ENCODE assay signal across 1 cellular context in genomic region chr5:159906957-159907356, GRCh38.
TF ChIP-seq lines count a peak whose summit lies in the region.

No MANE protein-coding gene starts in this region.

TF ChIP-seq in A549, 52 proteins besides CTCF, POLR2A, EP300 and RAD21:
- 0 out of 2 replicates have a peak, but pooled peaks have one; percentile 19 for TF ChIP-seq HOXB5 (CRISPR knock-in tag; IDR thresholded peaks at IDR 0.05)
- TF ChIP-seq, protein P1, sequence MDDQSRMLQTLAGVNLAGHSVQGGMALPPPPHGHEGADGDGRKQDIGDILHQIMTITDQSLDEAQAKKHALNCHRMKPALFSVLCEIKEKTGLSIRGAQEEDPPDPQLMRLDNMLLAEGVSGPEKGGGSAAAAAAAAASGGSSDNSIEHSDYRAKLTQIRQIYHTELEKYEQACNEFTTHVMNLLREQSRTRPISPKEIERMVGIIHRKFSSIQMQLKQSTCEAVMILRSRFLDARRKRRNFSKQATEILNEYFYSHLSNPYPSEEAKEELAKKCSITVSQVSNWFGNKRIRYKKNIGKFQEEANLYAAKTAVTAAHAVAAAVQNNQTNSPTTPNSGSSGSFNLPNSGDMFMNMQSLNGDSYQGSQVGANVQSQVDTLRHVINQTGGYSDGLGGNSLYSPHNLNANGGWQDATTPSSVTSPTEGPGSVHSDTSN (IDR thresholded peaks at IDR 0.05), result no peak
- TF ChIP-seq FOXS1 (CRISPR knock-in tag; IDR thresholded peaks at IDR 0.05), result 0 out of 2 replicates have a peak, but pooled peaks have one; percentile 8
- peak; percentile 48; the same call in 1 of the 2 replicates for TF ChIP-seq MAX (IDR thresholded peaks at IDR 0.05)
- TF ChIP-seq CEBPB (IDR thresholded peaks at IDR 0.05), result 0 out of 4 replicates have a peak, but pooled peaks of 1 of the 2 experiments have one; percentile 4
- no peak for TF ChIP-seq CBX8 (IDR thresholded peaks at IDR 0.05)
